21 cellular contexts compared by ENCODE assay signal in the genomic region with DNA sequence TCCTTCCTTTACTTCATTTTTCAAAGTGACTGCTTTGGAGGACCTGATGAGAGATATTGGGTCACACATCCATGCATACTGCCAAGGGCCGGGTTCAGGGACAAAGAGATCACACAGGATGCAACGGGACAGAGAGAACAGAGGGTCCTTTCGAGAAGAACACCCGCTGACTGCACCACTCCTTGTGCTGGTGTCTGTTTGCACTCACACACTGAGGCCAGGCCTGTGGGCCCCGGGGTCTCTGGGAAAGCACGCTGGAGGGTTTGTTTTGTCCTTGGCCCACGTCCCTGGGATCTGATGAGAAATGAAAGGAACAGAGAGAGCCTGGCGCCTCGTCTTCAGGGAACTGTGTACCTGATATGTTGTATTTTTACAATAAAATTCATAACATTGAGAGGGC. TPM values are rescaled to one million over a fixed set of nuclear protein-coding genes. Genes with fewer than 3 reads are reported as not detected.
A peak's percentile ranks its signal among the peaks of the same experiment; 100 is the strongest.
DNase-seq lines count a peak whose midpoint lies in the region; ATAC-seq and TF ChIP-seq lines count a peak whose summit lies in the region.
"Had no signal": no experiment of that assay in that cellular context is flagged by ENCODE, and none has a peak within 500 bp of the region (broad histone marks: within the 10 kb centered on the region; RNA-seq: fewer than 3 reads in every experiment).

No MANE protein-coding gene starts in this region.

- TF ChIP-seq CTCF in GM23338 (conservative IDR thresholded peaks at IDR 0.05; ENCODE audit: low read depth in 2 of 2), result no peak
- no peak for TF ChIP-seq CTCF in esophagus muscularis mucosa (IDR thresholded peaks at IDR 0.05)
- no peak for TF ChIP-seq CTCF in ovary (IDR thresholded peaks at IDR 0.05)
- TF ChIP-seq CTCF in suprapubic skin (IDR thresholded peaks at IDR 0.05), result no peak
- no peak for TF ChIP-seq CTCF in natural killer cell (IDR thresholded peaks at IDR 0.05)

- 70% methylated on average over 9 of the region's 9 CpGs for WGBS in esophagus muscularis mucosa
- WGBS in ovary, 3 donors, result 9 to 27% (median 10%) methylated on average over 9 of the region's 9 CpGs
- 71% methylated on average over 9 of the region's 9 CpGs for WGBS in suprapubic skin

- CTCF ChIA-PET in activated naive CD4-positive, alpha-beta T cell treated with anti-CD3 and anti-CD28 coated beads, Interleukin-2, amount 10 ng/mL, durations not matched to agents 7 days and 5 days (lab: Charles Lee), result no interaction called here

- H3K4me1 Mint-ChIP-seq in GM23338 (peaks cover 2% of the 10 kb centered on the region; the same call in 1 of the 3 replicates), natural killer cell (no peaks in the 10 kb centered on the region)
- no peaks in the 10 kb centered on the region for H3K4me1 Mint-ChIP-seq in activated naive CD4-positive, alpha-beta T cell treated with anti-CD3 and anti-CD28 coated beads, Interleukin-2, amount 10 ng/mL, durations not matched to agents 7 days and 5 days

- 0 out of 2 replicates have a peak overlapping the region, but pooled peaks have one; percentile 18 for H2AFZ ChIP-seq in GM23338

- H3K27me3 Mint-ChIP-seq in GM23338 (ENCODE audit: insufficient read depth, low read depth, poor library complexity) (no peaks in the 10 kb centered on the region), natural killer cell (ENCODE audit: low read depth in 2 of 2) (peaks cover 0 to 11% of the 10 kb centered on the region in 2 donors)
- H3K27me3 Mint-ChIP-seq in activated naive CD4-positive, alpha-beta T cell treated with anti-CD3 and anti-CD28 coated beads, Interleukin-2, amount 10 ng/mL, durations not matched to agents 7 days and 5 days, result no peaks in the 10 kb centered on the region

- no peaks in the 10 kb centered on the region for H3K9me2 ChIP-seq in GM23338 (ENCODE audit: insufficient read depth)

- H3K36me3 Mint-ChIP-seq in GM23338 (ENCODE audit: low read depth), result no peaks in the 10 kb centered on the region
- no peaks in the 10 kb centered on the region for H3K36me3 Mint-ChIP-seq in natural killer cell
- H3K36me3 Mint-ChIP-seq in activated naive CD4-positive, alpha-beta T cell treated with anti-CD3 and anti-CD28 coated beads, Interleukin-2, amount 10 ng/mL, durations not matched to agents 7 days and 5 days, result no peaks in the 10 kb centered on the region
- H3K36me3 Mint-ChIP-seq: CD8-positive, alpha-beta memory T cell had no signal

- H3K9me3 ChIP-seq in esophagus muscularis mucosa (no peaks in the 10 kb centered on the region), ovary (no peaks in the 10 kb centered on the region), suprapubic skin (no peaks in the 10 kb centered on the region)
- H3K9me3 ChIP-seq: Peyer's patch had no signal

- no peaks in the 10 kb centered on the region for H3K79me2 ChIP-seq in GM23338 (replicated peaks; ENCODE audit: insufficient read depth)

- no peak overlapping the region for H3K4me3 Mint-ChIP-seq in GM23338
- no peak overlapping the region for H3K4me3 Mint-ChIP-seq in natural killer cell
- no peak overlapping the region for H3K4me3 Mint-ChIP-seq in activated naive CD4-positive, alpha-beta T cell treated with anti-CD3 and anti-CD28 coated beads, Interleukin-2, amount 10 ng/mL, durations not matched to agents 7 days and 5 days
- H3K4me3 Mint-ChIP-seq: CD8-positive, alpha-beta memory T cell had no signal

- H3K27me3 ChIP-seq in GM23338 (ENCODE audit: insufficient read depth) (no peaks in the 10 kb centered on the region), esophagus muscularis mucosa (peaks cover 0 to 6% (median 0%) of the 10 kb centered on the region in 4 donors), ovary (no peaks in the 10 kb centered on the region), suprapubic skin (no peaks in the 10 kb centered on the region)
- H3K27me3 ChIP-seq: Peyer's patch had no signal

- H3K4me1 ChIP-seq in GM23338 (ENCODE audit: insufficient read depth) (no peaks in the 10 kb centered on the region), esophagus muscularis mucosa (peaks cover 0 to 8% (median 3%) of the 10 kb centered on the region in 4 donors), ovary (ENCODE audit: insufficient read depth) (peaks cover 9% of the 10 kb centered on the region), suprapubic skin (peaks cover 11% of the 10 kb centered on the region)
- H3K4me1 ChIP-seq: Peyer's patch had no signal

- ATAC-seq in GM23338 (no peak), GM21576 (IDR thresholded peaks at IDR 0.05; ENCODE audit: unreplicated experiment) (no peak), natural killer cell (no peak)
- ATAC-seq: GM12878, K562 had no signal

- H3K4me2 ChIP-seq in GM23338, result no peak overlapping the region

- H3K27ac Mint-ChIP-seq in GM23338, result no peak overlapping the region
- no peak overlapping the region for H3K27ac Mint-ChIP-seq in natural killer cell
- H3K27ac Mint-ChIP-seq in activated naive CD4-positive, alpha-beta T cell treated with anti-CD3 and anti-CD28 coated beads, Interleukin-2, amount 10 ng/mL, durations not matched to agents 7 days and 5 days, result no peak overlapping the region
- H3K27ac Mint-ChIP-seq: CD8-positive, alpha-beta memory T cell had no signal

- H4K20me1 ChIP-seq in GM23338 (replicated peaks; ENCODE audit: insufficient read depth), result no peaks in the 10 kb centered on the region

- H3F3A ChIP-seq in GM23338 (replicated peaks; ENCODE audit: low read depth), result no peaks in the 10 kb centered on the region

- no peak overlapping the region for H3K27ac ChIP-seq in GM23338 (ENCODE audit: low read depth)
- H3K27ac ChIP-seq in esophagus muscularis mucosa (replicated peaks in 1 of 4), result peak overlapping the region in 1 of 4 donors; percentile 44
- no peak overlapping the region for H3K27ac ChIP-seq in ovary
- peak overlapping the region; percentile 67 for H3K27ac ChIP-seq in suprapubic skin
- H3K27ac ChIP-seq: Peyer's patch had no signal

- H3K4me3 ChIP-seq in GM23338 (no peak overlapping the region), esophagus muscularis mucosa (no peak overlapping the region), ovary (no peak overlapping the region), suprapubic skin (no peak overlapping the region)
- H3K4me3 ChIP-seq: GM12878, K562, Peyer's patch had no signal

- intact Hi-C loops in esophagus muscularis mucosa (cut with DNase I), result no loop called here
- intact Hi-C loops in ovary (cut with DNase I), result no loop called here
- intact Hi-C loops in natural killer cell (cut with micrococcal nuclease), result no loop called here

- TF ChIP-seq POLR2A in esophagus muscularis mucosa (IDR thresholded peaks at IDR 0.05; ENCODE audit: low read depth) (no peak), ovary (IDR thresholded peaks at IDR 0.05) (no peak), suprapubic skin (IDR thresholded peaks at IDR 0.05) (no peak)

- H3K36me3 ChIP-seq in GM23338 (ENCODE audit: insufficient read depth), result no peaks in the 10 kb centered on the region
- no peaks in the 10 kb centered on the region for H3K36me3 ChIP-seq in esophagus muscularis mucosa
- no peaks in the 10 kb centered on the region for H3K36me3 ChIP-seq in ovary
- no peaks in the 10 kb centered on the region for H3K36me3 ChIP-seq in suprapubic skin
- H3K36me3 ChIP-seq: Peyer's patch had no signal

- TF ChIP-seq EP300 in esophagus muscularis mucosa (IDR thresholded peaks at IDR 0.05) (no peak), ovary (IDR thresholded peaks at IDR 0.05) (no peak), suprapubic skin (IDR thresholded peaks at IDR 0.05) (no peak)

- DNase-seq in GM23338 (ENCODE audit: low spot score) (no peak), esophagus muscularis mucosa (ENCODE audit: extremely low spot score) (peak; percentile 92), ovary (peak in 4 of 5 donors; percentile 32 to 83 (median 50)), suprapubic skin (ENCODE audit: low spot score in 2 of 2) (no peak), kidney glomerular epithelial cell (lab: John Stamatoyannopoulos, UW) (no peak), natural killer cell (no peak)
- no peak for DNase-seq in activated naive CD4-positive, alpha-beta T cell treated with anti-CD3 and anti-CD28 coated beads, Interleukin-2, amount 10 ng/mL, durations not matched to agents 7 days and 5 days
- DNase-seq: CD8-positive, alpha-beta memory T cell; DMS53; EL; NCI-H1092 treated with DMSO at 0.1 percent for 48 hours; NCI-H146; NCI-H2029 treated with DMSO at 0.1 percent for 48 hours; NCI-H2171; NCI-H446; NCI-H69; Peyer's patch had no signal

- H3K9me3 Mint-ChIP-seq in GM23338 (no peaks in the 10 kb centered on the region), natural killer cell (peaks cover 3 to 5% of the 10 kb centered on the region in 2 donors)
- H3K9me3 Mint-ChIP-seq in activated naive CD4-positive, alpha-beta T cell treated with anti-CD3 and anti-CD28 coated beads, Interleukin-2, amount 10 ng/mL, durations not matched to agents 7 days and 5 days, result no peaks in the 10 kb centered on the region
- H3K9me3 Mint-ChIP-seq: CD8-positive, alpha-beta memory T cell had no signal

TF ChIP-seq in GM23338, 12 proteins besides CTCF, POLR2A, EP300 and RAD21 (continues in another document):
- TF ChIP-seq, protein P1, sequence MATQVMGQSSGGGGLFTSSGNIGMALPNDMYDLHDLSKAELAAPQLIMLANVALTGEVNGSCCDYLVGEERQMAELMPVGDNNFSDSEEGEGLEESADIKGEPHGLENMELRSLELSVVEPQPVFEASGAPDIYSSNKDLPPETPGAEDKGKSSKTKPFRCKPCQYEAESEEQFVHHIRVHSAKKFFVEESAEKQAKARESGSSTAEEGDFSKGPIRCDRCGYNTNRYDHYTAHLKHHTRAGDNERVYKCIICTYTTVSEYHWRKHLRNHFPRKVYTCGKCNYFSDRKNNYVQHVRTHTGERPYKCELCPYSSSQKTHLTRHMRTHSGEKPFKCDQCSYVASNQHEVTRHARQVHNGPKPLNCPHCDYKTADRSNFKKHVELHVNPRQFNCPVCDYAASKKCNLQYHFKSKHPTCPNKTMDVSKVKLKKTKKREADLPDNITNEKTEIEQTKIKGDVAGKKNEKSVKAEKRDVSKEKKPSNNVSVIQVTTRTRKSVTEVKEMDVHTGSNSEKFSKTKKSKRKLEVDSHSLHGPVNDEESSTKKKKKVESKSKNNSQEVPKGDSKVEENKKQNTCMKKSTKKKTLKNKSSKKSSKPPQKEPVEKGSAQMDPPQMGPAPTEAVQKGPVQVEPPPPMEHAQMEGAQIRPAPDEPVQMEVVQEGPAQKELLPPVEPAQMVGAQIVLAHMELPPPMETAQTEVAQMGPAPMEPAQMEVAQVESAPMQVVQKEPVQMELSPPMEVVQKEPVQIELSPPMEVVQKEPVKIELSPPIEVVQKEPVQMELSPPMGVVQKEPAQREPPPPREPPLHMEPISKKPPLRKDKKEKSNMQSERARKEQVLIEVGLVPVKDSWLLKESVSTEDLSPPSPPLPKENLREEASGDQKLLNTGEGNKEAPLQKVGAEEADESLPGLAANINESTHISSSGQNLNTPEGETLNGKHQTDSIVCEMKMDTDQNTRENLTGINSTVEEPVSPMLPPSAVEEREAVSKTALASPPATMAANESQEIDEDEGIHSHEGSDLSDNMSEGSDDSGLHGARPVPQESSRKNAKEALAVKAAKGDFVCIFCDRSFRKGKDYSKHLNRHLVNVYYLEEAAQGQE (IDR thresholded peaks at IDR 0.05; ENCODE audit: unreplicated experiment), result no peak

RNA-seq across cellular contexts. Expression of gene PAH, which starts 42.2 kb away (rescaled TPM):
- total RNA-seq in GM23338 (2014; rRNA removed; shearing (Covaris generic)), result 1.6 and 4.8 TPM in 2 replicates
- polyA plus RNA-seq in GM23338 (2016; fragmentation: Nextera tagmentation; extraction: Ambion mirVana) (3.7 and 5.3 TPM in 2 replicates), ovary (not detected)
- total RNA-seq in esophagus muscularis mucosa (not detected), ovary (1 to 10 TPM in 3 of 7 donors, under 1 TPM in 2, not detected in 2; 0.23 to 2.6 (median 1.3) TPM), suprapubic skin (1 to 10 TPM in 1 of 4 donors, not detected in 3; 1.5 TPM), natural killer cell (not detected)
- total RNA-seq: A673, Peyer's patch had no signal
- polyA plus RNA-seq: CD8-positive, alpha-beta memory T cell had no signal

Comparison
In these comparisons a context has a peak if more than half of its experiments do, and no peak if none do; other contexts are left out.
1. DNase-seq: peak in esophagus muscularis mucosa (single experiment) and ovary (4 of 5); none in GM23338 (single experiment), suprapubic skin (0 of 2), kidney glomerular epithelial cell (single experiment), natural killer cell (single experiment) and activated naive CD4-positive, alpha-beta T cell treated with anti-CD3 and anti-CD28 coated beads, Interleukin-2, amount 10 ng/mL, durations not matched to agents 7 days and 5 days (single experiment).